Comparison of ENCODE assay signal across 8 cellular contexts in genomic region chr10:102410427-102411073, GRCh38.
DNase-seq lines count a peak whose midpoint lies in the region; ATAC-seq and TF ChIP-seq lines count a peak whose summit lies in the region.

No MANE protein-coding gene starts in this region.

- H3K27ac ChIP-seq in OCI-LY3 (ENCODE audit: low read length) = peak overlapping the region; percentile 34; the same call in 1 of the 2 replicates
- peak overlapping the region; percentile 49 for H3K27ac ChIP-seq in angular gyrus (ENCODE audit: low read depth, low read length)

- no peak overlapping the region; the same call in 1 of the 2 replicates for H2AFZ ChIP-seq in OCI-LY3 (ENCODE audit: low read depth, low read length)

- H3K36me3 ChIP-seq in OCI-LY3 (replicated peaks; ENCODE audit: low read depth, low read length) = no peaks in the 10 kb centered on the region

- H3K79me2 ChIP-seq in OCI-LY3 (ENCODE audit: low read length) = no peaks in the 10 kb centered on the region

- peaks cover 34% of the 10 kb centered on the region for H3K4me1 ChIP-seq in OCI-LY3 (ENCODE audit: low read length)

- H3K27me3 ChIP-seq in OCI-LY3 (ENCODE audit: low read depth, low read length) = no peaks in the 10 kb centered on the region

- no peak for TF ChIP-seq CTCF in OCI-LY3 (IDR thresholded peaks at IDR 0.05; ENCODE audit: low read depth, low read length)

- peak overlapping the region; percentile 87 for H3K4me3 ChIP-seq in OCI-LY3 (ENCODE audit: low read length)

- H3K9me3 ChIP-seq in OCI-LY3 (ENCODE audit: insufficient read depth, low read length) = no peaks in the 10 kb centered on the region

- no peak for ATAC-seq in HG02870 (IDR thresholded peaks at IDR 0.05; ENCODE audit: unreplicated experiment)

- peak overlapping the region; percentile 88 for H3K4me2 ChIP-seq in OCI-LY3 (ENCODE audit: low read length)

- DNase-seq in islet precursor cell (peak; percentile 70), SKM-1 (lab: John Stamatoyannopoulos, UW; ENCODE audit: unreplicated experiment) (no peak), NOMO-1 treated with dmso at 0.1 percent for 144 hours (lab: John Stamatoyannopoulos, UW; ENCODE audit: unreplicated experiment) (no peak), DMS153 (lab: John Stamatoyannopoulos, UW) (no peak)
- peak; percentile 53 for DNase-seq in stimulated activated CD8-positive, alpha-beta memory T cell treated with anti-CD3 and anti-CD28 coated beads, Interleukin-12 subunit alpha, Interleukin-12 subunit beta, amount 100 ng/mL, for 4 hours (ENCODE audit: low read depth)

- H4K20me1 ChIP-seq in OCI-LY3 (ENCODE audit: insufficient read depth, low read length) = no peaks in the 10 kb centered on the region

- peak overlapping the region; percentile 77 for H3K9ac ChIP-seq in OCI-LY3 (ENCODE audit: low read length)

Comparison
In these comparisons a context has a peak if more than half of its experiments do, and no peak if none do; other contexts are left out.
1. DNase-seq: peak in islet precursor cell (single experiment) and stimulated activated CD8-positive, alpha-beta memory T cell treated with anti-CD3 and anti-CD28 coated beads, Interleukin-12 subunit alpha, Interleukin-12 subunit beta, amount 100 ng/mL, for 4 hours (single experiment); none in SKM-1 (single experiment), NOMO-1 treated with dmso at 0.1 percent for 144 hours (single experiment) and DMS153 (single experiment).